Comparison of ENCODE assay signal across 8 cellular contexts in the genomic region with DNA sequence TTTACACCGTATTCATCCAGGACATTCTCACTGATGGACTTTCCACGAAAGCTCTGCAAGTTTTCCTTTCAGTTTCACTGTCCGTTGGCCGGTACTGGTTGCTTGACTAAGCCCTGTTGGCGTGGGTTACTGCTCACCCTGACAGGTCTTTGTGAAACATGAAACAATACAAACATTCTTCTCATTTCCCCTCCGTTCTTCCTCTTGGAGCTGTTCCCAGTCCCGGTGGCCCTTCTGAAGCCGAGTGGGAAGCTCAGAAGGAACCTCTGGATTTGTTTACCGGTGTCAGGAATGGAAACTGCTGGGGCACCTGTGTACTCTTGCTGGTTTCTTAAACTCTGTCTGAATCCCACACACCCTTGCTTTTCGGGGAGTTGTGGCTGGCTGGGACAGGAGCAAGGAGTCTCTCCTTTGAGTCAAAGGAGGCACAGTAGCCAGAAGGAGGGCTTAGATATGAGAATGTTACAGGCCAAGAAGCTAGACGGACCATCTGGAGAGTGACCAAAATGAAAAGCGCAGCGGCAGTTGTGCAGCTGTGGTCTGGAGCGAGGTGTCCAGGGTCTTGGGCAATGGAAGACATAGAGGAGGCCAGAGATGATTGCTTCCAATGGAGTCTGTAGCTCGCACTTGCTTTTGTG. TPM values are rescaled to one million over a fixed set of nuclear protein-coding genes. Genes with fewer than 3 reads are reported as not detected.
DNase-seq lines count a peak whose midpoint lies in the region; ATAC-seq, FAIRE-seq and TF ChIP-seq lines count a peak whose summit lies in the region.

No MANE protein-coding gene starts in this region.

- H3K4me3 ChIP-seq in body of pancreas (no peak overlapping the region), keratinocyte (ENCODE audit: control insufficient read depth in 2 of 3, extremely low read depth in 1 of 3, insufficient read depth in 2 of 3, low read depth in 1 of 3, low read length in 3 of 3) (peak overlapping the region in 1 of 3 experiments; percentile 5)

- dilution Hi-C loops in keratinocyte (cut with MboI; ENCODE audit: extremely low pct_ligation_motif_present, low sequenced_read_pairs) = no loop called here

- intact Hi-C loops in body of pancreas (cut with DNase I) = no loop called here

- H3K4me2 ChIP-seq in keratinocyte (ENCODE audit: control insufficient read depth, extremely low read depth, insufficient read depth, low read depth, low read length) = peak overlapping the region; percentile 33

- H3K36me3 ChIP-seq in body of pancreas (replicated peaks in 1 of 2; ENCODE audit: insufficient read depth in 1 of 2, low read depth in 2 of 2) (no peaks in the 10 kb centered on the region), keratinocyte (ENCODE audit: control insufficient read depth in 2 of 2, extremely low read depth in 1 of 2, insufficient read depth in 2 of 2, low read length in 2 of 2) (no peaks in the 10 kb centered on the region)

- peak; percentile 91 for DNase-seq in DMS53 treated with DMSO at 0.1 percent for 48 hours (lab: John Stamatoyannopoulos, UW; ENCODE audit: unreplicated experiment)
- peak; percentile 62 for DNase-seq in MV-4-11 (lab: John Stamatoyannopoulos, UW)
- DNase-seq in body of pancreas = peak; percentile 73 to 91 (median 79)
- no peak for DNase-seq in keratinocyte (ENCODE audit: low read depth, low spot score)
- DNase-seq in stimulated activated CD8-positive, alpha-beta memory T cell treated with anti-CD3 and anti-CD28 coated beads, Interleukin-4, amount 100 ng/mL, for 48 hours = peak; percentile 30
- DNase-seq in GDM1 (lab: John Stamatoyannopoulos, UW) = no peak
- no peak for DNase-seq in activated CD4-positive, alpha-beta T cell treated with anti-CD3 and anti-CD28 coated beads for 48 hours

- 19 to 26% methylated on average over 14 to 15 of the region's 15 CpGs for WGBS in body of pancreas, 2 donors

- ATAC-seq in GM21390 (IDR thresholded peaks at IDR 0.05; ENCODE audit: unreplicated experiment) (peak; percentile 52), body of pancreas (peak; percentile 93)

- peak in 2 of 3 donors; percentile 4 to 43 for TF ChIP-seq POLR2A in body of pancreas (IDR thresholded peaks at IDR 0.05)

- H2AFZ ChIP-seq in keratinocyte (ENCODE audit: control insufficient read depth, low read length) = peak overlapping the region; percentile 22

- H3K79me2 ChIP-seq in keratinocyte (ENCODE audit: control insufficient read depth, insufficient read depth, low read length) = no peaks in the 10 kb centered on the region

- no peak overlapping the region for H3K9ac ChIP-seq in keratinocyte (ENCODE audit: control insufficient read depth, extremely low read depth, insufficient read depth, low read length)

- H3K27me3 ChIP-seq in body of pancreas = no peaks in the 10 kb centered on the region
- H3K27me3 ChIP-seq in keratinocyte (ENCODE audit: control insufficient read depth, extremely low read depth, insufficient read depth, low read length) = no peaks in the 10 kb centered on the region

- H4K20me1 ChIP-seq in keratinocyte (ENCODE audit: control insufficient read depth, extremely low read depth, insufficient read depth, low read length) = no peaks in the 10 kb centered on the region

- FAIRE-seq in keratinocyte (lab: Jason Lieb, UNC) = no peak

- no peak for TF ChIP-seq CTCF in body of pancreas (IDR thresholded peaks at IDR 0.05)
- no peak for TF ChIP-seq CTCF in keratinocyte (optimal IDR thresholded peaks at IDR 0.05 in 1 of 3, IDR thresholded peaks at IDR 0.05 in 1 of 3, conservative IDR thresholded peaks at IDR 0.05 in 1 of 3; ENCODE audit: extremely low read depth in 1 of 3, insufficient read depth in 2 of 3, low read length in 3 of 3)

- peaks cover 20% of the 10 kb centered on the region for H3K4me1 ChIP-seq in body of pancreas
- no peaks in the 10 kb centered on the region for H3K4me1 ChIP-seq in keratinocyte (ENCODE audit: control insufficient read depth, extremely low read depth, insufficient read depth, low read length)

- H3K9me3 ChIP-seq in body of pancreas = no peaks in the 10 kb centered on the region
- H3K9me3 ChIP-seq in keratinocyte (ENCODE audit: control insufficient read depth, low read depth, low read length) = no peaks in the 10 kb centered on the region

- H3K27ac ChIP-seq in body of pancreas = peak overlapping the region; percentile 60 to 84 (median 82)
- H3K27ac ChIP-seq in keratinocyte (ENCODE audit: control insufficient read depth, insufficient read depth, low read length) = no peak overlapping the region

- H3K9me1 ChIP-seq in keratinocyte (ENCODE audit: control insufficient read depth, extremely low read depth, insufficient read depth, low read length) = no peaks in the 10 kb centered on the region

RNA-seq across cellular contexts. Expression of gene LYZL2, which starts 45.7 kb away (rescaled TPM):
- total RNA-seq in body of pancreas = not detected
- not detected in 3 replicates for polyA plus RNA-seq in keratinocyte
- not detected for polyA plus RNA-seq in keratinocyte (2011; ENCODE audit: low read depth)
- not detected in 2 replicates for polyA plus RNA-seq in keratinocyte (2011; cell fraction: cytosol; rRNA removed)
- polyA plus RNA-seq in keratinocyte (2011; cell fraction: nucleus; rRNA removed) = not detected in 2 replicates
- polyA plus RNA-seq in keratinocyte (2012; ENCODE audit: low replicate concordance) = not detected in 2 replicates
- polyA minus RNA-seq in keratinocyte = not detected in 3 replicates
- polyA minus RNA-seq in keratinocyte (2011; cell fraction: cytosol; rRNA and poly(A)+ RNA removed) = not detected
- not detected in 2 replicates for polyA minus RNA-seq in keratinocyte (2011; cell fraction: nucleus; rRNA and poly(A)+ RNA removed)

Comparison
In these comparisons a context has a peak if more than half of its experiments do, and no peak if none do; other contexts are left out.
1. DNase-seq: peak in DMS53 treated with DMSO at 0.1 percent for 48 hours (single experiment), MV-4-11 (single experiment), body of pancreas (4 of 4) and stimulated activated CD8-positive, alpha-beta memory T cell treated with anti-CD3 and anti-CD28 coated beads, Interleukin-4, amount 100 ng/mL, for 48 hours (single experiment); none in keratinocyte (single experiment), GDM1 (single experiment) and activated CD4-positive, alpha-beta T cell treated with anti-CD3 and anti-CD28 coated beads for 48 hours (single experiment).